In the genomic region with DNA sequence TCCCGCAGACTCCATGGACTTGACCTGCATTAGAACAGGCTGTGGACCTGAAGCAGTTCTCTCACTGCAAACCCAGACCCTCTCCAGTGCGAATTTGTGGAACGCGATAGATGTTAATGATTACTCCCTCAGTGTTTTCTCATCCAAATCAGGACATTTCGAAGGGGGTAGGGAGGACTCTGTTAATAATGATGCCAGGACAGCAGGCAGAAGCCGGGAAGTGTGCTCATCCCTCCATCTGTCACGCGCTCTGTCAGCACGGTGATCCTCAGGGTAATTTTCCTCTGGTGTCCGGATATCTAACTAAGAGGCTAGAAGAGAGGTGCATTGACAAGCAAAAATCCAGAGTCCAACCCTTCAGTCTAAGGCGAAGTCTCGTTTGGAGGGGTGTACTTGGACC, we compare ENCODE assay signal across 17 cellular contexts. TPM values are rescaled to one million over a fixed set of nuclear protein-coding genes. Genes with fewer than 3 reads are reported as not detected.
DNase-seq lines count a peak whose midpoint lies in the region; ATAC-seq, FAIRE-seq and TF ChIP-seq lines count a peak whose summit lies in the region.
"Had no signal": no experiment of that assay in that cellular context is flagged by ENCODE, and none has a peak within 500 bp of the region (broad histone marks: within the 10 kb centered on the region; RNA-seq: fewer than 3 reads in every experiment).

No MANE protein-coding gene starts in this region.

- H3K9me3 Mint-ChIP-seq in activated naive CD8-positive, alpha-beta T cell treated with anti-CD3 and anti-CD28 coated beads, Interleukin-2, amount 50 U/mL, for 24 hours: no peaks in the 10 kb centered on the region
- H3K9me3 Mint-ChIP-seq: activated naive CD8-positive, alpha-beta T cell treated with anti-CD3 and anti-CD28 coated beads, Interleukin-2, amount 10 ng/mL, durations not matched to agents 7 days and 5 days; T-cell had no signal

- no peak overlapping the region for H3K4me3 Mint-ChIP-seq in activated naive CD8-positive, alpha-beta T cell treated with anti-CD3 and anti-CD28 coated beads, Interleukin-2, amount 50 U/mL, for 24 hours

- H3K4me1 ChIP-seq in MM.1S (ENCODE audit: low read length) (peaks cover 43% of the 10 kb centered on the region), mesenchymal stem cell (ENCODE audit: control insufficient read depth, insufficient read depth, low read depth, low read length) (peaks cover 15% of the 10 kb centered on the region), right cardiac atrium (ENCODE audit: control insufficient read depth, insufficient read depth, low read length) (peaks cover 14% of the 10 kb centered on the region), tibial artery (peaks cover 0 to 24% (median 3%) of the 10 kb centered on the region in 4 donors)
- H3K4me1 ChIP-seq: breast epithelium had no signal

- no peaks in the 10 kb centered on the region for H3K9me2 ChIP-seq in MM.1S (replicated peaks; ENCODE audit: insufficient read depth, low read length)

- no peaks in the 10 kb centered on the region for H3K27me3 Mint-ChIP-seq in activated naive CD8-positive, alpha-beta T cell treated with anti-CD3 and anti-CD28 coated beads, Interleukin-2, amount 50 U/mL, for 24 hours
- H3K27me3 Mint-ChIP-seq: activated naive CD8-positive, alpha-beta T cell treated with anti-CD3 and anti-CD28 coated beads, Interleukin-2, amount 10 ng/mL, durations not matched to agents 7 days and 5 days; T-cell had no signal

- H3F3A ChIP-seq in MM.1S (ENCODE audit: insufficient read depth, low read length): peaks cover 17% of the 10 kb centered on the region

- H2BK120ac ChIP-seq in mesenchymal stem cell (ENCODE audit: low read depth, low read length): no peak overlapping the region

- no peak overlapping the region for H3K18ac ChIP-seq in mesenchymal stem cell (ENCODE audit: low read depth in 1 of 2, low read length in 2 of 2)

- no peak overlapping the region for H2AK5ac ChIP-seq in mesenchymal stem cell (ENCODE audit: low read length, severe bottlenecking)

- WGBS in mesenchymal stem cell: 97% methylated on average over 12 of the region's 12 CpGs
- 93% methylated on average over 12 of the region's 12 CpGs for WGBS in right cardiac atrium

- H3K36me3 Mint-ChIP-seq in activated naive CD8-positive, alpha-beta T cell treated with anti-CD3 and anti-CD28 coated beads, Interleukin-2, amount 50 U/mL, for 24 hours (ENCODE audit: low read depth): peaks cover 15% of the 10 kb centered on the region

- peaks cover 94% of the 10 kb centered on the region for H3K79me2 ChIP-seq in MM.1S (ENCODE audit: low read length)

- H2AFZ ChIP-seq in MM.1S (ENCODE audit: low read length) (no peak overlapping the region), mesenchymal stem cell (ENCODE audit: low read depth, low read length) (no peak overlapping the region)

- H3K9ac ChIP-seq in MM.1S (ENCODE audit: low read length): peak overlapping the region; percentile 34
- H3K9ac ChIP-seq in mesenchymal stem cell (ENCODE audit: low read length): no peak overlapping the region
- H3K9ac ChIP-seq: BLaER1 had no signal

- H3K23ac ChIP-seq in mesenchymal stem cell (ENCODE audit: low read length in 2 of 2): no peak overlapping the region

- DNase-seq in D341Med (ENCODE audit: low spot score) (peak; percentile 60), MM.1S (no peak), mesenchymal stem cell (no peak), RCC 7860 (ENCODE audit: low spot score) (no peak), right cardiac atrium (no peak), tibial artery (no peak)
- no peak for DNase-seq in activated naive CD8-positive, alpha-beta T cell treated with anti-CD3 and anti-CD28 coated beads, Interleukin-2, amount 50 U/mL, for 24 hours
- DNase-seq: activated naive CD8-positive, alpha-beta T cell treated with anti-CD3 and anti-CD28 coated beads, Interleukin-2, amount 10 ng/mL, durations not matched to agents 7 days and 5 days; left cardiac atrium; NCI-H146; RPMI8226; T-cell had no signal

- H3K27me3 ChIP-seq in MM.1S (replicated peaks; ENCODE audit: insufficient read depth, low read length) (no peaks in the 10 kb centered on the region), mesenchymal stem cell (ENCODE audit: control insufficient read depth in 1 of 2, insufficient read depth in 1 of 2, low read length in 2 of 2) (no peaks in the 10 kb centered on the region), right cardiac atrium (ENCODE audit: control insufficient read depth, insufficient read depth) (no peaks in the 10 kb centered on the region), tibial artery (no peaks in the 10 kb centered on the region)
- H3K27me3 ChIP-seq: BLaER1, breast epithelium, tibial nerve had no signal

- ATAC-seq in activated naive CD8-positive, alpha-beta T cell treated with anti-CD3 and anti-CD28 coated beads, Interleukin-2, amount 50 U/mL, for 24 hours: no peak
- ATAC-seq in right cardiac atrium: no peak
- ATAC-seq: HCT116, left cardiac atrium had no signal

- no peak overlapping the region for H3K4ac ChIP-seq in mesenchymal stem cell (ENCODE audit: low read depth in 1 of 2, low read length in 2 of 2)

- no peak overlapping the region for H2BK5ac ChIP-seq in mesenchymal stem cell (ENCODE audit: low read depth, low read length, poor library complexity, severe bottlenecking)

- H4K8ac ChIP-seq in mesenchymal stem cell (ENCODE audit: low read length): no peak overlapping the region

- H3K79me1 ChIP-seq in mesenchymal stem cell (replicated peaks; ENCODE audit: low read length, poor library complexity, severe bottlenecking): peaks cover 39% of the 10 kb centered on the region

- H3K9me3 ChIP-seq in MM.1S (replicated peaks; ENCODE audit: insufficient read depth, low read length): no peaks in the 10 kb centered on the region
- no peaks in the 10 kb centered on the region for H3K9me3 ChIP-seq in mesenchymal stem cell (ENCODE audit: control insufficient read depth, low read length)
- H3K9me3 ChIP-seq in right cardiac atrium (ENCODE audit: control insufficient read depth, low read length): no peaks in the 10 kb centered on the region
- H3K9me3 ChIP-seq in tibial artery: no peaks in the 10 kb centered on the region
- H3K9me3 ChIP-seq: breast epithelium, tibial nerve had no signal

- H3K4me3 ChIP-seq in MM.1S (ENCODE audit: low read length): peak overlapping the region; percentile 28
- H3K4me3 ChIP-seq in mesenchymal stem cell (ENCODE audit: insufficient read depth in 1 of 2, low read depth in 1 of 2, low read length in 2 of 2): no peak overlapping the region
- H3K4me3 ChIP-seq in right cardiac atrium (ENCODE audit: low read length): no peak overlapping the region
- H3K4me3 ChIP-seq in tibial artery: no peak overlapping the region
- H3K4me3 ChIP-seq: BLaER1, breast epithelium, skin epidermis, tibial nerve had no signal

- peak overlapping the region; percentile 77 for H3K27ac ChIP-seq in MM.1S (ENCODE audit: low read length)
- H3K27ac ChIP-seq in mesenchymal stem cell (ENCODE audit: low read length, poor library complexity, severe bottlenecking): peak overlapping the region; percentile 14
- no peak overlapping the region for H3K27ac ChIP-seq in right cardiac atrium (ENCODE audit: low read length)
- H3K27ac ChIP-seq in tibial artery: no peak overlapping the region
- H3K27ac ChIP-seq: BLaER1, breast epithelium had no signal

- no peak for TF ChIP-seq CTCF in MM.1S (IDR thresholded peaks at IDR 0.05; ENCODE audit: low read length)
- no peak for TF ChIP-seq CTCF in tibial artery (IDR thresholded peaks at IDR 0.05)

- no peak for FAIRE-seq in RCC 7860 (lab: Jason Lieb, UNC)

- H4K91ac ChIP-seq in mesenchymal stem cell (ENCODE audit: low read length): no peak overlapping the region

- peaks cover 78% of the 10 kb centered on the region for H3K4me1 Mint-ChIP-seq in activated naive CD8-positive, alpha-beta T cell treated with anti-CD3 and anti-CD28 coated beads, Interleukin-2, amount 50 U/mL, for 24 hours

- intact Hi-C loops in right cardiac atrium (cut with DNase I): no loop called here
- intact Hi-C loops in tibial artery (cut with DNase I; ENCODE audit: low total_unique reads): no loop called here

- no peaks in the 10 kb centered on the region for H4K20me1 ChIP-seq in MM.1S (ENCODE audit: insufficient read depth, low read length)

- H2BK15ac ChIP-seq in mesenchymal stem cell (ENCODE audit: low read depth, poor library complexity, severe bottlenecking): no peak overlapping the region

- no peak overlapping the region for H2BK12ac ChIP-seq in mesenchymal stem cell (ENCODE audit: low read length in 2 of 2)

- peak overlapping the region; percentile 50 for H3K27ac Mint-ChIP-seq in activated naive CD8-positive, alpha-beta T cell treated with anti-CD3 and anti-CD28 coated beads, Interleukin-2, amount 50 U/mL, for 24 hours

- peak overlapping the region; percentile 65 for H3K4me2 ChIP-seq in MM.1S (ENCODE audit: low read depth, low read length)
- peak overlapping the region; percentile 6 for H3K4me2 ChIP-seq in mesenchymal stem cell (ENCODE audit: low read length, poor library complexity, severe bottlenecking)

- H3K36me3 ChIP-seq in MM.1S (replicated peaks; ENCODE audit: insufficient read depth, low read length) (peaks cover 3% of the 10 kb centered on the region; the same call in 1 of the 2 replicates), mesenchymal stem cell (ENCODE audit: control insufficient read depth in 1 of 2, insufficient read depth in 2 of 2, low read depth in 1 of 2, low read length in 2 of 2) (peaks cover 7 to 8% of the 10 kb centered on the region in 2 experiments), tibial artery (no peaks in the 10 kb centered on the region)
- H3K36me3 ChIP-seq: breast epithelium had no signal

- no peak overlapping the region for H3K14ac ChIP-seq in mesenchymal stem cell (ENCODE audit: low read length in 2 of 2)

RNA-seq across cellular contexts. Expression of gene RAPGEF1, which starts 18.8 kb away (rescaled TPM):
- polyA plus RNA-seq in mesenchymal stem cell (2013, experiment 1 of 2): 27.5 TPM
- 26.0 TPM for polyA plus RNA-seq in mesenchymal stem cell (2013, experiment 2 of 2)
- 100 to 1,000 TPM in 1 of 4 donors, 10 to 100 TPM in 3; 82.3 to 100 (median 93.0) TPM for total RNA-seq in right cardiac atrium
- 58.5 TPM for polyA plus RNA-seq in right cardiac atrium

Comparison
In these comparisons a context has a peak if more than half of its experiments do, and no peak if none do; other contexts are left out.
1. H3K27ac ChIP-seq: peak in MM.1S (single experiment) and mesenchymal stem cell (single experiment); none in right cardiac atrium (single experiment) and tibial artery (0 of 2).